ENCODE assay signal across 13 cellular contexts in the genomic region with DNA sequence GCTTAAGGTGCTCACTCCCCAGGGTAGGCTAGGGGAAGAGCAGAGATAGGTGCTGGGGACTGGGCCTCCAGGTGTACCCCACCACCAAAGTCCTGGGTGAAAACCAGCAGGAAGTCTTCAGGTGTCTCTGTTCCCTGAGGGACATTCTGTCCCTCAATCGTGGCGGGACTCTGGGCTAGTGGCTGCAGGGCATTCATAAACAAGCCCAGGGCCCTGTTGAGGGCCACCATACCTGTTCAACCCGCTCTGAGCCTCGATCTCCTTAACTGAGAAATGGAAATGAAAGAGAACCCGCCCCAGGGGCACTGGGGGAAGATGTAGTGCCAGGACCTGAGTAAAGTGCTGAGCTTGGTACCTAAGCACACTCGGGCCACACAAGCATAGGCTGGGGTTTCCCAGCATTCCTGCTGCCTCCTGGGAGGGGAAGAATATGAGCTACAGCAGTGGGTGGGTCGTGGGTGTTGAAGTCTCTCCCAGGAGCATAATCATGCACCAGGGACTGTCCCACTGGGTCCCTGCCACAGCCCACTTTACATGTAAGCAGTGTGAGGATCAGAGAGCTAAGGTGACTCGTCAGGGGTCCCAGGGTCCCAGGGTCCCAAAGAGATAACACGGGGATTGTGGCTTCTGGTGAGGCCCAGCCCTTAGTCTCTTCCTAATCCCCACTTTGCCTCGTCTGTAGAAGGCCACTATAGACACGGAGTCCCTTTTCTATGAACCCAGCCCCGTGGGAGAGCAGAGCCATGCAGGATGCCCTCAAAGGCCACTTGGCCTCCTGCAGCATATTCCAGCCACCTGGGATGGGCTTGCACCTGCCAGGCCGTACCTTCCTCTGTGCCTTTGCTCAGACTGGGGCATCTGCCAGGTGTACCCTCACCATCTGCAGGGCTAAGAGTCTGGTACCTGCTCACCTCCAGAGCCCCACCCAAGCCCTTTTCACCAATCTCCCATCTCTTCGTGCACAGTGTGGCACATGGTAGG. TPM values are rescaled to one million over a fixed set of nuclear protein-coding genes. Genes with fewer than 3 reads are reported as not detected.
DNase-seq lines count a peak whose midpoint lies in the region; ATAC-seq and TF ChIP-seq lines count a peak whose summit lies in the region.
"Had no signal": no experiment of that assay in that cellular context is flagged by ENCODE, and none has a peak within 500 bp of the region (broad histone marks: within the 10 kb centered on the region; RNA-seq: fewer than 3 reads in every experiment).

No MANE protein-coding gene starts in this region.

- H3K36me3 ChIP-seq in SJCRH30 = no peaks in the 10 kb centered on the region
- no peaks in the 10 kb centered on the region for H3K36me3 ChIP-seq in spleen
- H3K36me3 ChIP-seq in stomach = no peaks in the 10 kb centered on the region

- intact Hi-C loops in right cardiac atrium (cut with DNase I) (no loop called here), spleen (cut with DNase I; ENCODE audit: low total_unique reads) (no loop called here), stomach (cut with DNase I; ENCODE audit: low total_unique reads) (no loop called here)

- ATAC-seq in right cardiac atrium = no peak
- no peak for ATAC-seq in GM21447 (IDR thresholded peaks at IDR 0.05; ENCODE audit: unreplicated experiment)
- ATAC-seq in HG02759 (IDR thresholded peaks at IDR 0.05; ENCODE audit: unreplicated experiment) = no peak

- peak; percentile 24 for DNase-seq in NCI-H1105 (lab: John Stamatoyannopoulos, UW)
- DNase-seq in SJCRH30 = no peak
- peak in 2 of 3 donors; percentile 2 to 14 for DNase-seq in right cardiac atrium
- peak; percentile 43 for DNase-seq in spleen
- DNase-seq in stomach = no peak
- DNase-seq: activated CD4-positive, alpha-beta T cell treated with anti-CD3 and anti-CD28 coated beads for 48 hours; activated CD8-positive, alpha-beta memory T cell treated with anti-CD3 and anti-CD28 coated beads, Interleukin-2, amount 50 U/mL, for 48 hours; DMS 273 treated with DMSO at 0.1 percent for 48 hours; GF-D8; GOT3; stimulated activated CD4-positive, alpha-beta T cell treated with anti-CD3 and anti-CD28 coated beads, Interleukin-2, amount 100 ng/mL, for 48 hours had no signal

- peaks cover 18% of the 10 kb centered on the region for H3K4me1 ChIP-seq in SJCRH30
- H3K4me1 ChIP-seq in right cardiac atrium (ENCODE audit: control insufficient read depth, insufficient read depth, low read length) = no peaks in the 10 kb centered on the region
- peaks cover 0 to 26% (median 9%) of the 10 kb centered on the region in 6 donors for H3K4me1 ChIP-seq in spleen
- H3K4me1 ChIP-seq in stomach = peaks cover 10 to 45% (median 21%) of the 10 kb centered on the region in 4 donors

- H3K27me3 ChIP-seq in SJCRH30 = no peaks in the 10 kb centered on the region
- no peaks in the 10 kb centered on the region for H3K27me3 ChIP-seq in right cardiac atrium (ENCODE audit: control insufficient read depth, insufficient read depth)
- H3K27me3 ChIP-seq in spleen (replicated peaks in 1 of 7) = no peaks in the 10 kb centered on the region
- H3K27me3 ChIP-seq in stomach = no peaks in the 10 kb centered on the region

- no peak for TF ChIP-seq CTCF in spleen (IDR thresholded peaks at IDR 0.05 in 8 of 11, conservative IDR thresholded peaks at IDR 0.05 in 3 of 11)
- no peak for TF ChIP-seq CTCF in stomach (IDR thresholded peaks at IDR 0.05)

- H3K9me3 ChIP-seq in SJCRH30 (replicated peaks) (no peaks in the 10 kb centered on the region), right cardiac atrium (ENCODE audit: control insufficient read depth, low read length) (no peaks in the 10 kb centered on the region), spleen (no peaks in the 10 kb centered on the region), stomach (no peaks in the 10 kb centered on the region)

- H3K4me3 ChIP-seq in SJCRH30 (no peak overlapping the region), right cardiac atrium (ENCODE audit: low read length) (no peak overlapping the region), spleen (no peak overlapping the region), stomach (no peak overlapping the region)

- no peak for TF ChIP-seq POLR2A in spleen (IDR thresholded peaks at IDR 0.05)
- TF ChIP-seq POLR2A in stomach (IDR thresholded peaks at IDR 0.05) = no peak

- 80% methylated on average over 14 of the region's 14 CpGs for WGBS in right cardiac atrium
- WGBS in spleen, 5 donors = 68 to 82% (median 76%) methylated on average over 12 to 14 of the region's 14 CpGs
- WGBS in stomach, 5 donors = 73 to 79% (median 76%) methylated on average over 13 to 14 of the region's 14 CpGs

- H3K27ac ChIP-seq in SJCRH30 = peak overlapping the region; percentile 88
- H3K27ac ChIP-seq in right cardiac atrium (ENCODE audit: low read length) = no peak overlapping the region
- H3K27ac ChIP-seq in spleen = no peak overlapping the region
- peak overlapping the region in 2 of 5 donors; percentile 20 to 58 for H3K27ac ChIP-seq in stomach

- TF ChIP-seq EP300 in stomach (IDR thresholded peaks at IDR 0.05) = no peak

RNA-seq across cellular contexts. Expression of a gene that starts 14.4 kb away (rescaled TPM):
- 17.5 and 18.9 TPM in 2 replicates for total RNA-seq in SJCRH30 (2014; rRNA removed; shearing (Covaris generic))
- total RNA-seq in right cardiac atrium (10 to 100 TPM in 2 of 4 donors, 1 to 10 TPM in 2; 9.3 to 16.4 (median 10.0) TPM), spleen (10 to 100 TPM; 13.9 to 30.7 (median 21.5) TPM), stomach (10 to 100 TPM in 1 of 5 donors, 1 to 10 TPM in 4; 1.7 to 19.7 (median 5.4) TPM)
- polyA plus RNA-seq in right cardiac atrium (14.8 TPM), spleen (1 to 10 TPM; 1.3 to 5.2 (median 2.1) TPM), stomach (1 to 10 TPM; 3.1 to 5.4 (median 3.7) TPM)

Comparison
In these comparisons a context has a peak if more than half of its experiments do, and no peak if none do; other contexts are left out.
1. DNase-seq: peak in NCI-H1105 (single experiment), right cardiac atrium (2 of 3) and spleen (single experiment); none in SJCRH30 (0 of 2) and stomach (single experiment).